12 cellular contexts compared by ENCODE assay signal in genomic region chr16:73063284-73063733, GRCh38. TPM values are rescaled to one million over a fixed set of nuclear protein-coding genes. Genes with fewer than 3 reads are reported as not detected.
A peak's percentile ranks its signal among the peaks of the same experiment; 100 is the strongest.
DNase-seq lines count a peak whose midpoint lies in the region; ATAC-seq and TF ChIP-seq lines count a peak whose summit lies in the region.
"Had no signal": no experiment of that assay in that cellular context is flagged by ENCODE, and none has a peak within 500 bp of the region (broad histone marks: within the 10 kb centered on the region; RNA-seq: fewer than 3 reads in every experiment).

No MANE protein-coding gene starts in this region.

- H3K27ac ChIP-seq in SK-N-SH (ENCODE audit: low read depth in 2 of 2, low read length in 1 of 2) (peak overlapping the region in 1 of 2 experiments; percentile 29; a peak in 1 of 4 replicates), transverse colon (peak overlapping the region; percentile 13 to 24 (median 17))
- H3K27ac ChIP-seq: 22Rv1 had no signal

- H3K27me3 ChIP-seq in SK-N-SH (ENCODE audit: insufficient read depth) (no peaks in the 10 kb centered on the region), transverse colon (peaks cover 56% of the 10 kb centered on the region)

- H3K9me2 ChIP-seq in SK-N-SH: no peaks in the 10 kb centered on the region

- TF ChIP-seq EP300 in SK-N-SH (IDR thresholded peaks at IDR 0.05; ENCODE audit: borderline replicate concordance in 1 of 2, low read depth in 1 of 2, low read length in 1 of 2) (no peak), transverse colon (IDR thresholded peaks at IDR 0.05; ENCODE audit: low read depth) (no peak)

- peaks cover 38% of the 10 kb centered on the region for H3K79me2 ChIP-seq in SK-N-SH (ENCODE audit: insufficient read depth)

- no peak overlapping the region for H3K27ac Mint-ChIP-seq in nephron progenitor cell

- POLR2A ChIA-PET in SK-N-SH (lab: Yijun Ruan, JAX): interaction anchor here (1.4 kb wide), 1 partner anchor 109 kb away, joined by 3 read pairs; no protein-coding TSS in a partner anchor

- H4K20me1 ChIP-seq in SK-N-SH (ENCODE audit: insufficient read depth): no peaks in the 10 kb centered on the region

- H2AFZ ChIP-seq in SK-N-SH (ENCODE audit: low read depth): no peak overlapping the region

- CTCF ChIA-PET in SK-N-SH (lab: Yijun Ruan, JAX): interaction anchor here (0.7 to 2.3 kb wide), 8 partner anchors 8 to 680 kb away, joined by 3 to 7 read pairs (median 3); no protein-coding TSS in a partner anchor

- intact Hi-C loops in transverse colon (cut with DNase I; ENCODE audit: low total_unique reads): no loop called here

- peaks cover 89% of the 10 kb centered on the region for H3K27me3 Mint-ChIP-seq in nephron progenitor cell (ENCODE audit: low read depth, poor library complexity)

- H3K4me3 Mint-ChIP-seq in nephron progenitor cell: peak overlapping the region; percentile 68

- H3K4me2 ChIP-seq in SK-N-SH: peak overlapping the region; percentile 78

- H3K9me3 Mint-ChIP-seq in nephron progenitor cell: no peaks in the 10 kb centered on the region

- no peak for DNase-seq in SK-N-SH
- peak; percentile 15 for DNase-seq in epidermal melanocyte (ENCODE audit: insufficient read length, low spot score)
- no peak for DNase-seq in nephron progenitor cell
- DNase-seq in transverse colon: no peak
- DNase-seq in DMS 273 (lab: John Stamatoyannopoulos, UW; ENCODE audit: unreplicated experiment): no peak
- DNase-seq in stimulated activated CD4-positive, alpha-beta T cell treated with anti-CD3 and anti-CD28 coated beads, Interleukin-4, amount 100 ng/mL, for 4 hours: no peak
- DNase-seq: activated CD8-positive, alpha-beta memory T cell treated with anti-CD3 and anti-CD28 coated beads, Interleukin-2, amount 50 U/mL, for 4 hours; NCI-H2081 treated with DMSO at 0.1 percent for 48 hours had no signal

- in situ Hi-C loops in transverse colon (cut with MboI; ENCODE audit: low pct_ligation_motif_present in 1 of 4, low pct_unique_long_range_greater_than_20kb in 1 of 4, low sequenced_read_pairs in 3 of 4): loop anchor here in 3 of 4 donors (25.0 kb wide), 2 partner anchors 226 to 401 kb away; no protein-coding TSS in a partner anchor

- ATAC-seq in SK-N-SH treated with all-trans-retinoic acid at 6 μM for 48 hours (no peak), HG03378 (IDR thresholded peaks at IDR 0.05; ENCODE audit: unreplicated experiment) (no peak)
- ATAC-seq: K562 had no signal

- H3K36me3 Mint-ChIP-seq in nephron progenitor cell (ENCODE audit: low read depth): no peaks in the 10 kb centered on the region

- no peak for TF ChIP-seq RAD21 in SK-N-SH (IDR thresholded peaks at IDR 0.05; ENCODE audit: low read length)

- H3K36me3 ChIP-seq in SK-N-SH (replicated peaks in 1 of 2; ENCODE audit: control insufficient read depth in 1 of 2, insufficient read depth in 2 of 2, low read length in 1 of 2) (no peaks in the 10 kb centered on the region), transverse colon (no peaks in the 10 kb centered on the region)

- H3K4me1 ChIP-seq in SK-N-SH (ENCODE audit: control insufficient read depth in 1 of 2, insufficient read depth in 2 of 2, low read depth in 1 of 2, low read length in 1 of 2) (peaks cover 12 to 22% of the 10 kb centered on the region in 2 experiments), transverse colon (peaks cover 12 to 69% (median 33%) of the 10 kb centered on the region in 4 donors)

- WGBS in SK-N-SH (ENCODE audit: low lambda C conversion rate): 85% methylated on average over 17 of the region's 17 CpGs
- WGBS in transverse colon (ENCODE audit: low coverage in 1 of 2), 2 donors: 55% methylated on average over 17 of the region's 17 CpGs; no CpG with 5 or more reads in 1 of the 2 donors

- TF ChIP-seq CTCF in SK-N-SH (IDR thresholded peaks at IDR 0.05) (no peak), nephron progenitor cell (IDR thresholded peaks at IDR 0.05) (no peak), transverse colon (IDR thresholded peaks at IDR 0.05) (no peak)

- H3F3A ChIP-seq in SK-N-SH (replicated peaks; ENCODE audit: insufficient read depth): peaks cover 11% of the 10 kb centered on the region

- H3K4me3 ChIP-seq in SK-N-SH (ENCODE audit: low read depth in 2 of 2, low read length in 1 of 2) (peak overlapping the region in 1 of 2 experiments; percentile 33; a peak in 1 of 4 replicates), transverse colon (peak overlapping the region in 1 of 4 donors; percentile 27)
- H3K4me3 ChIP-seq: K562 had no signal

- H3K4me1 Mint-ChIP-seq in nephron progenitor cell: peaks cover 79% of the 10 kb centered on the region

- no peaks in the 10 kb centered on the region for H3K9me3 ChIP-seq in SK-N-SH
- no peaks in the 10 kb centered on the region for H3K9me3 ChIP-seq in transverse colon

- no peak for TF ChIP-seq POLR2A in transverse colon (IDR thresholded peaks at IDR 0.05)

- peak overlapping the region; percentile 81; the same call in 1 of the 2 replicates for H3K9ac ChIP-seq in SK-N-SH

TF ChIP-seq in SK-N-SH, 30 proteins besides CTCF, POLR2A, EP300 and RAD21 (continues in another document):
- TF ChIP-seq SIN3A (IDR thresholded peaks at IDR 0.05; ENCODE audit: borderline replicate concordance, low read depth, low read length) (no peak), FOSL2 (IDR thresholded peaks at IDR 0.05; ENCODE audit: borderline replicate concordance, low read depth) (no peak), IRF3 (IDR thresholded peaks at IDR 0.05; ENCODE audit: low read depth, low read length) (no peak), MAX (IDR thresholded peaks at IDR 0.05; ENCODE audit: low read depth) (no peak), ZBTB33 (IDR thresholded peaks at IDR 0.05; ENCODE audit: borderline replicate concordance, low read depth) (no peak)

TF ChIP-seq in SK-N-SH treated with all-trans-retinoic acid at 6 μM for 48 hours, 23 proteins besides CTCF, POLR2A, EP300 and RAD21 (continues in another document):
- TF ChIP-seq SNAI2 (CRISPR knock-in tag; IDR thresholded peaks at IDR 0.05) (no peak), PPARA (CRISPR knock-in tag; IDR thresholded peaks at IDR 0.05; ENCODE audit: borderline replicate concordance) (no peak), OSR1 (CRISPR knock-in tag; IDR thresholded peaks at IDR 0.05) (no peak), ZNF8 (CRISPR knock-in tag; IDR thresholded peaks at IDR 0.05) (no peak), ZFP30 (CRISPR knock-in tag; IDR thresholded peaks at IDR 0.05) (no peak), ZFP3 (CRISPR knock-in tag; IDR thresholded peaks at IDR 0.05) (no peak), ARNTL (CRISPR knock-in tag; IDR thresholded peaks at IDR 0.05; ENCODE audit: borderline replicate concordance, low read depth) (no peak), ZNF70 (CRISPR knock-in tag; IDR thresholded peaks at IDR 0.05) (no peak), CSDC2 (CRISPR knock-in tag; IDR thresholded peaks at IDR 0.05) (no peak), ZC3H10 (CRISPR knock-in tag; IDR thresholded peaks at IDR 0.05) (no peak), ISL1 (CRISPR knock-in tag; IDR thresholded peaks at IDR 0.05) (no peak), TCF4 (CRISPR knock-in tag; IDR thresholded peaks at IDR 0.05; ENCODE audit: borderline replicate concordance) (no peak), BACH2 (CRISPR knock-in tag; IDR thresholded peaks at IDR 0.05; ENCODE audit: borderline replicate concordance) (no peak), ZNF565 (CRISPR knock-in tag; conservative IDR thresholded peaks at IDR 0.05; ENCODE audit: low read depth) (no peak), TOX (CRISPR knock-in tag; IDR thresholded peaks at IDR 0.05; ENCODE audit: borderline replicate concordance) (no peak), RARB (CRISPR knock-in tag; IDR thresholded peaks at IDR 0.05) (no peak)
- TF ChIP-seq, protein P1, sequence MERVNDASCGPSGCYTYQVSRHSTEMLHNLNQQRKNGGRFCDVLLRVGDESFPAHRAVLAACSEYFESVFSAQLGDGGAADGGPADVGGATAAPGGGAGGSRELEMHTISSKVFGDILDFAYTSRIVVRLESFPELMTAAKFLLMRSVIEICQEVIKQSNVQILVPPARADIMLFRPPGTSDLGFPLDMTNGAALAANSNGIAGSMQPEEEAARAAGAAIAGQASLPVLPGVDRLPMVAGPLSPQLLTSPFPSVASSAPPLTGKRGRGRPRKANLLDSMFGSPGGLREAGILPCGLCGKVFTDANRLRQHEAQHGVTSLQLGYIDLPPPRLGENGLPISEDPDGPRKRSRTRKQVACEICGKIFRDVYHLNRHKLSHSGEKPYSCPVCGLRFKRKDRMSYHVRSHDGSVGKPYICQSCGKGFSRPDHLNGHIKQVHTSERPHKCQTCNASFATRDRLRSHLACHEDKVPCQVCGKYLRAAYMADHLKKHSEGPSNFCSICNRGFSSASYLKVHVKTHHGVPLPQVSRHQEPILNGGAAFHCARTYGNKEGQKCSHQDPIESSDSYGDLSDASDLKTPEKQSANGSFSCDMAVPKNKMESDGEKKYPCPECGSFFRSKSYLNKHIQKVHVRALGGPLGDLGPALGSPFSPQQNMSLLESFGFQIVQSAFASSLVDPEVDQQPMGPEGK (CRISPR knock-in tag; IDR thresholded peaks at IDR 0.05; ENCODE audit: borderline replicate concordance): no peak
- TF ChIP-seq, protein P2, sequence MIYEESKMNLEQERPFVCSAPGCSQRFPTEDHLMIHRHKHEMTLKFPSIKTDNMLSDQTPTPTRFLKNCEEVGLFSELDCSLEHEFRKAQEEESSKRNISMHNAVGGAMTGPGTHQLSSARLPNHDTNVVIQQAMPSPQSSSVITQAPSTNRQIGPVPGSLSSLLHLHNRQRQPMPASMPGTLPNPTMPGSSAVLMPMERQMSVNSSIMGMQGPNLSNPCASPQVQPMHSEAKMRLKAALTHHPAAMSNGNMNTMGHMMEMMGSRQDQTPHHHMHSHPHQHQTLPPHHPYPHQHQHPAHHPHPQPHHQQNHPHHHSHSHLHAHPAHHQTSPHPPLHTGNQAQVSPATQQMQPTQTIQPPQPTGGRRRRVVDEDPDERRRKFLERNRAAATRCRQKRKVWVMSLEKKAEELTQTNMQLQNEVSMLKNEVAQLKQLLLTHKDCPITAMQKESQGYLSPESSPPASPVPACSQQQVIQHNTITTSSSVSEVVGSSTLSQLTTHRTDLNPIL (CRISPR knock-in tag; IDR thresholded peaks at IDR 0.05; ENCODE audit: low read depth): no peak

RNA-seq across cellular contexts. Expression of gene ZFHX3, which starts 15.4 kb away (rescaled TPM):
- polyA plus RNA-seq in SK-N-SH (2012; rRNA removed): 1.9 and 2.0 TPM in 2 replicates
- polyA plus RNA-seq in SK-N-SH (2012; cell fraction: cytosol; rRNA removed): 1.9 and 2.0 TPM in 2 replicates
- polyA plus RNA-seq in SK-N-SH (2012; cell fraction: nucleus; rRNA removed): 4.1 and 5.0 TPM in 2 replicates
- total RNA-seq in transverse colon: 10 to 100 TPM; 12.3 to 23.7 (median 15.3) TPM
